Comparison of ENCODE assay signal across 19 cellular contexts in genomic region chr2:65487404-65487803, GRCh38.
"Had no signal": no experiment of that assay in that cellular context is flagged by ENCODE, and none has a peak within 500 bp of the region (broad histone marks: within the 10 kb centered on the region; RNA-seq: fewer than 3 reads in every experiment).

No MANE protein-coding gene starts in this region.

- H3K27ac ChIP-seq: dorsolateral prefrontal cortex, esophagus squamous epithelium, foreskin keratinocyte, hepatocyte, spleen, tibial artery had no signal

- H3K4me3 ChIP-seq: dorsolateral prefrontal cortex, esophagus squamous epithelium, hepatocyte, mucosa of descending colon, spleen, tibial artery had no signal

- ATAC-seq: foreskin keratinocyte; left cardiac atrium; left ventricle myocardium superior; mucosa of descending colon; naive thymus-derived CD8-positive, alpha-beta T cell; sciatic nerve; stimulated activated memory B cell treated with anti-CD40 and anti-IgM and Interleukin-4, amounts not matched to agents 10 μg/mL and 1 μg/mL and 100 μg/mL, for 72 hours had no signal

- H3K4me1 ChIP-seq: esophagus squamous epithelium, foreskin keratinocyte, tibial artery had no signal

- H3K36me3 ChIP-seq: esophagus squamous epithelium, spleen, tibial artery had no signal

- H3K9me3 ChIP-seq: mucosa of descending colon, tibial artery had no signal

- H3K27me3 ChIP-seq: dorsolateral prefrontal cortex, foreskin keratinocyte, hepatocyte, tibial artery had no signal

- DNase-seq: cortex of kidney; dorsolateral prefrontal cortex; effector CD8-positive, alpha-beta T cell; esophagus squamous epithelium; kidney; left cardiac atrium; left ventricle myocardium superior; mucosa of descending colon; naive thymus-derived CD8-positive, alpha-beta T cell; posterior cingulate gyrus; spleen; stimulated activated CD4-positive, alpha-beta T cell treated with anti-CD3 and anti-CD28 coated beads, Interleukin-15, amount 100 ng/mL, for 24 hours; stimulated activated CD4-positive, alpha-beta T cell treated with anti-CD3 and anti-CD28 coated beads, Interleukin-1b, Interleukin-23, amount 100 ng/mL, for 48 hours; stimulated activated CD4-positive, alpha-beta T cell treated with anti-CD3 and anti-CD28 coated beads, Interleukin-4, amount 100 ng/mL, for 24 hours; tibial artery had no signal

- FAIRE-seq: kidney had no signal
